In the genomic region with DNA sequence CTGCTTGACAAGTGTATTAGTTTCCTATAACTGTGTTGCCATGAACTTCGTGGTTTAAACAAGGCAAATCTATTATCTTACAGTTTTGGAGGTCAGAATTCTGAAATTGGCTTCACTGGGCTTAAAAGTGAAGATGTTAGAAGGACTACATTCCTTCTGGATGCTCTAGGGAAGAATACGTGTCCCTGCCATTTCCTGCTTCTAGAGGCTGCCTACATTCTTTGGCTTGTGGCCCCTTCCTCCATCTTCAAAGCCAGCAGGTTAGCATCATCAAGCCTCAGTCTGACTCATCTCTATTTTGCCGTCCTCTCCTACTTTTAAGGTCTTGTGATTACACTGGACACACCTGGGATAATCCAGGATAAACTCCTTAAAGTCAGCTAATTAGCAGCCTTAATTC, we compare ENCODE assay signal across 1 cellular context.
TF ChIP-seq lines count a peak whose summit lies in the region.

No MANE protein-coding gene starts in this region.

TF ChIP-seq in K562, 482 proteins besides CTCF, POLR2A, EP300 and RAD21 (continued from another document):
- TF ChIP-seq, protein P1, sequence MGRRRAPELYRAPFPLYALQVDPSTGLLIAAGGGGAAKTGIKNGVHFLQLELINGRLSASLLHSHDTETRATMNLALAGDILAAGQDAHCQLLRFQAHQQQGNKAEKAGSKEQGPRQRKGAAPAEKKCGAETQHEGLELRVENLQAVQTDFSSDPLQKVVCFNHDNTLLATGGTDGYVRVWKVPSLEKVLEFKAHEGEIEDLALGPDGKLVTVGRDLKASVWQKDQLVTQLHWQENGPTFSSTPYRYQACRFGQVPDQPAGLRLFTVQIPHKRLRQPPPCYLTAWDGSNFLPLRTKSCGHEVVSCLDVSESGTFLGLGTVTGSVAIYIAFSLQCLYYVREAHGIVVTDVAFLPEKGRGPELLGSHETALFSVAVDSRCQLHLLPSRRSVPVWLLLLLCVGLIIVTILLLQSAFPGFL (CRISPR knock-in tag; IDR thresholded peaks at IDR 0.05) = no peak
- no peak for TF ChIP-seq BRD4 (IDR thresholded peaks at IDR 0.05)
- TF ChIP-seq ARID3B (CRISPR knock-in tag; IDR thresholded peaks at IDR 0.05; ENCODE audit: borderline replicate concordance) = no peak
- TF ChIP-seq, protein P2, sequence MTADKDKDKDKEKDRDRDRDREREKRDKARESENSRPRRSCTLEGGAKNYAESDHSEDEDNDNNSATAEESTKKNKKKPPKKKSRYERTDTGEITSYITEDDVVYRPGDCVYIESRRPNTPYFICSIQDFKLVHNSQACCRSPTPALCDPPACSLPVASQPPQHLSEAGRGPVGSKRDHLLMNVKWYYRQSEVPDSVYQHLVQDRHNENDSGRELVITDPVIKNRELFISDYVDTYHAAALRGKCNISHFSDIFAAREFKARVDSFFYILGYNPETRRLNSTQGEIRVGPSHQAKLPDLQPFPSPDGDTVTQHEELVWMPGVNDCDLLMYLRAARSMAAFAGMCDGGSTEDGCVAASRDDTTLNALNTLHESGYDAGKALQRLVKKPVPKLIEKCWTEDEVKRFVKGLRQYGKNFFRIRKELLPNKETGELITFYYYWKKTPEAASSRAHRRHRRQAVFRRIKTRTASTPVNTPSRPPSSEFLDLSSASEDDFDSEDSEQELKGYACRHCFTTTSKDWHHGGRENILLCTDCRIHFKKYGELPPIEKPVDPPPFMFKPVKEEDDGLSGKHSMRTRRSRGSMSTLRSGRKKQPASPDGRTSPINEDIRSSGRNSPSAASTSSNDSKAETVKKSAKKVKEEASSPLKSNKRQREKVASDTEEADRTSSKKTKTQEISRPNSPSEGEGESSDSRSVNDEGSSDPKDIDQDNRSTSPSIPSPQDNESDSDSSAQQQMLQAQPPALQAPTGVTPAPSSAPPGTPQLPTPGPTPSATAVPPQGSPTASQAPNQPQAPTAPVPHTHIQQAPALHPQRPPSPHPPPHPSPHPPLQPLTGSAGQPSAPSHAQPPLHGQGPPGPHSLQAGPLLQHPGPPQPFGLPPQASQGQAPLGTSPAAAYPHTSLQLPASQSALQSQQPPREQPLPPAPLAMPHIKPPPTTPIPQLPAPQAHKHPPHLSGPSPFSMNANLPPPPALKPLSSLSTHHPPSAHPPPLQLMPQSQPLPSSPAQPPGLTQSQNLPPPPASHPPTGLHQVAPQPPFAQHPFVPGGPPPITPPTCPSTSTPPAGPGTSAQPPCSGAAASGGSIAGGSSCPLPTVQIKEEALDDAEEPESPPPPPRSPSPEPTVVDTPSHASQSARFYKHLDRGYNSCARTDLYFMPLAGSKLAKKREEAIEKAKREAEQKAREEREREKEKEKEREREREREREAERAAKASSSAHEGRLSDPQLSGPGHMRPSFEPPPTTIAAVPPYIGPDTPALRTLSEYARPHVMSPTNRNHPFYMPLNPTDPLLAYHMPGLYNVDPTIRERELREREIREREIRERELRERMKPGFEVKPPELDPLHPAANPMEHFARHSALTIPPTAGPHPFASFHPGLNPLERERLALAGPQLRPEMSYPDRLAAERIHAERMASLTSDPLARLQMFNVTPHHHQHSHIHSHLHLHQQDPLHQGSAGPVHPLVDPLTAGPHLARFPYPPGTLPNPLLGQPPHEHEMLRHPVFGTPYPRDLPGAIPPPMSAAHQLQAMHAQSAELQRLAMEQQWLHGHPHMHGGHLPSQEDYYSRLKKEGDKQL (CRISPR knock-in tag; IDR thresholded peaks at IDR 0.05; ENCODE audit: borderline replicate concordance) = no peak
